Comparison of ENCODE assay signal across 1 cellular context in genomic region chrX:2321411-2321810, GRCh38.
TF ChIP-seq lines count a peak whose summit lies in the region.

No MANE protein-coding gene starts in this region.

TF ChIP-seq in HepG2, 621 proteins besides CTCF, POLR2A, EP300 and RAD21:
- no peak for TF ChIP-seq ZNF333 (CRISPR knock-in tag; IDR thresholded peaks at IDR 0.05; ENCODE audit: borderline replicate concordance)
- no peak for TF ChIP-seq NFRKB (IDR thresholded peaks at IDR 0.05)
- no peak for TF ChIP-seq SP140L (CRISPR knock-in tag; IDR thresholded peaks at IDR 0.05; ENCODE audit: borderline replicate concordance)
- TF ChIP-seq KDM5A (IDR thresholded peaks at IDR 0.05; ENCODE audit: borderline replicate concordance, low read length), result no peak
- TF ChIP-seq NFKBIZ (CRISPR knock-in tag; IDR thresholded peaks at IDR 0.05), result no peak
- TF ChIP-seq ZNF335 (CRISPR knock-in tag; IDR thresholded peaks at IDR 0.05), result no peak
- TF ChIP-seq ZNF143 (CRISPR knock-in tag; IDR thresholded peaks at IDR 0.05), result no peak
- TF ChIP-seq HNRNPUL1 (IDR thresholded peaks at IDR 0.05; ENCODE audit: low read depth, low read length), result no peak
- no peak for TF ChIP-seq DRAP1 (CRISPR knock-in tag; IDR thresholded peaks at IDR 0.05)
- no peak for TF ChIP-seq JUND (CRISPR knock-in tag; IDR thresholded peaks at IDR 0.05)
- no peak for TF ChIP-seq NAIF1 (CRISPR knock-in tag; IDR thresholded peaks at IDR 0.05; ENCODE audit: borderline replicate concordance)
- TF ChIP-seq TOE1 (CRISPR knock-in tag; IDR thresholded peaks at IDR 0.05), result no peak
- TF ChIP-seq ZNF850 (CRISPR knock-in tag; conservative IDR thresholded peaks at IDR 0.05), result no peak
